Comparison of ENCODE assay signal across 7 cellular contexts in genomic region chr22:26484360-26484706, GRCh38. TPM values are rescaled to one million over a fixed set of nuclear protein-coding genes. Genes with fewer than 3 reads are reported as not detected.
DNase-seq lines count a peak whose midpoint lies in the region; ATAC-seq and TF ChIP-seq lines count a peak whose summit lies in the region.

No MANE protein-coding gene starts in this region.

- H2AFZ ChIP-seq in GM23338 = peak overlapping the region; percentile 94

- H3K27me3 ChIP-seq in GM23338 (ENCODE audit: insufficient read depth) (no peaks in the 10 kb centered on the region), spleen (replicated peaks in 1 of 7) (no peaks in the 10 kb centered on the region)

- 5 to 17% (median 9%) methylated on average over 6 of the region's 6 CpGs for WGBS in spleen, 5 donors

- intact Hi-C loops in spleen (cut with DNase I; ENCODE audit: low total_unique reads) = loop anchor here (10.0 kb wide), 1 partner anchor 180 kb away; no protein-coding TSS in a partner anchor

- TF ChIP-seq CTCF in GM23338 (conservative IDR thresholded peaks at IDR 0.05; ENCODE audit: low read depth in 2 of 2) (no peak), foreskin fibroblast (IDR thresholded peaks at IDR 0.05; ENCODE audit: low read depth, low read length) (no peak), spleen (IDR thresholded peaks at IDR 0.05 in 8 of 11, conservative IDR thresholded peaks at IDR 0.05 in 3 of 11) (no peak)

- peaks cover 27% of the 10 kb centered on the region for H3K36me3 Mint-ChIP-seq in GM23338 (ENCODE audit: low read depth)
- H3K36me3 Mint-ChIP-seq in T-helper 1 cell treated with Interleukin-12 subunit alpha and Interleukin-12 subunit beta and Interleukin-4 antibody, amounts not matched to agents 30 μg/mL and 1 μg/mL, for 36 hours (ENCODE audit: low read depth) = peaks cover 16% of the 10 kb centered on the region

- H3K4me3 ChIP-seq in GM23338 (peak overlapping the region; percentile 99), foreskin fibroblast (ENCODE audit: low read depth in 1 of 2, low read length in 2 of 2) (peak overlapping the region; percentile 86 to 96), spleen (peak overlapping the region; percentile 75 to 93 (median 83))

- no peak for ATAC-seq in GM23338
- ATAC-seq in esophagus mucosa = no peak

- H3K79me2 ChIP-seq in GM23338 (replicated peaks; ENCODE audit: insufficient read depth) = peaks cover 67% of the 10 kb centered on the region

- peak overlapping the region; percentile 97 for H3K4me2 ChIP-seq in GM23338

- TF ChIP-seq POLR2A in spleen (IDR thresholded peaks at IDR 0.05) = no peak

- H3K4me3 Mint-ChIP-seq in GM23338 = peak overlapping the region; percentile 98
- peak overlapping the region; percentile 96 for H3K4me3 Mint-ChIP-seq in T-helper 1 cell treated with Interleukin-12 subunit alpha and Interleukin-12 subunit beta and Interleukin-4 antibody, amounts not matched to agents 30 μg/mL and 1 μg/mL, for 36 hours

- H3K9me2 ChIP-seq in GM23338 (ENCODE audit: insufficient read depth) = no peaks in the 10 kb centered on the region

- H3K36me3 ChIP-seq in GM23338 (ENCODE audit: insufficient read depth) (peaks cover 21% of the 10 kb centered on the region), spleen (peaks cover 0 to 44% (median 28%) of the 10 kb centered on the region in 6 donors)

- H3K9me3 ChIP-seq in spleen = no peaks in the 10 kb centered on the region

- DNase-seq in GM23338 (ENCODE audit: low spot score) = peak; percentile 21
- DNase-seq in foreskin fibroblast = peak in 1 of 2 donors; percentile 48
- no peak for DNase-seq in spleen
- no peak for DNase-seq in NCI-H187 (lab: John Stamatoyannopoulos, UW)
- no peak for DNase-seq in NOMO-1 treated with dmso at 0.1 percent for 144 hours (lab: John Stamatoyannopoulos, UW; ENCODE audit: unreplicated experiment)

- H3K9me3 Mint-ChIP-seq in GM23338 = 0 out of 3 replicates have a peak, but pooled peaks cover 2% of the 10 kb centered on the region
- no peaks in the 10 kb centered on the region for H3K9me3 Mint-ChIP-seq in T-helper 1 cell treated with Interleukin-12 subunit alpha and Interleukin-12 subunit beta and Interleukin-4 antibody, amounts not matched to agents 30 μg/mL and 1 μg/mL, for 36 hours

- peak overlapping the region; percentile 99 for H3K27ac ChIP-seq in GM23338 (ENCODE audit: low read depth)
- H3K27ac ChIP-seq in spleen = peak overlapping the region; percentile 93 to 98 (median 96)

- H3K4me1 ChIP-seq in GM23338 (ENCODE audit: insufficient read depth) (peaks cover 27% of the 10 kb centered on the region), spleen (peaks cover 48 to 69% (median 66%) of the 10 kb centered on the region in 6 donors)

- peaks cover 41% of the 10 kb centered on the region for H3K4me1 Mint-ChIP-seq in GM23338
- H3K4me1 Mint-ChIP-seq in T-helper 1 cell treated with Interleukin-12 subunit alpha and Interleukin-12 subunit beta and Interleukin-4 antibody, amounts not matched to agents 30 μg/mL and 1 μg/mL, for 36 hours (ENCODE audit: low read depth) = peaks cover 53% of the 10 kb centered on the region

- peak overlapping the region; percentile 90 for H3K27ac Mint-ChIP-seq in GM23338
- H3K27ac Mint-ChIP-seq in T-helper 1 cell treated with Interleukin-12 subunit alpha and Interleukin-12 subunit beta and Interleukin-4 antibody, amounts not matched to agents 30 μg/mL and 1 μg/mL, for 36 hours = peak overlapping the region; percentile 87

- H4K20me1 ChIP-seq in GM23338 (replicated peaks; ENCODE audit: insufficient read depth) = peaks cover 9% of the 10 kb centered on the region; the same call in 1 of the 2 replicates

- H3F3A ChIP-seq in GM23338 (replicated peaks; ENCODE audit: low read depth) = peaks cover 25% of the 10 kb centered on the region

- H3K27me3 Mint-ChIP-seq in GM23338 (ENCODE audit: insufficient read depth, low read depth, poor library complexity) = peaks cover 2% of the 10 kb centered on the region
- H3K27me3 Mint-ChIP-seq in T-helper 1 cell treated with Interleukin-12 subunit alpha and Interleukin-12 subunit beta and Interleukin-4 antibody, amounts not matched to agents 30 μg/mL and 1 μg/mL, for 36 hours (ENCODE audit: low read depth) = no peaks in the 10 kb centered on the region

TF ChIP-seq in GM23338, 12 proteins besides CTCF, POLR2A, EP300 and RAD21:
- TF ChIP-seq ZNF331 (CRISPR knock-in tag; IDR thresholded peaks at IDR 0.05; ENCODE audit: low read depth) (no peak), NANOG (IDR thresholded peaks at IDR 0.05; ENCODE audit: borderline replicate concordance) (no peak), ZNF114 (CRISPR knock-in tag; IDR thresholded peaks at IDR 0.05) (no peak), POLR2AphosphoS5 (IDR thresholded peaks at IDR 0.05; ENCODE audit: low read depth) (no peak)

RNA-seq across cellular contexts. Expression of gene SRRD, which starts 0.7 kb away (rescaled TPM):
- 17.8 and 34.4 TPM in 2 replicates for total RNA-seq in GM23338 (2014; rRNA removed; shearing (Covaris generic))
- polyA plus RNA-seq in GM23338 (2016; fragmentation: Nextera tagmentation; extraction: Ambion mirVana) (17.8 and 23.2 TPM in 2 replicates), spleen (10 to 100 TPM in 2 of 3 donors, 1 to 10 TPM in 1; 9.9 to 13.9 (median 12.6) TPM)
- total RNA-seq in spleen (10 to 100 TPM; 16.4 to 21.1 (median 19.2) TPM), esophagus mucosa (21.0 TPM)

RNA-seq across cellular contexts. Expression of gene HPS4, which starts 0.8 kb away (rescaled TPM):
- total RNA-seq in GM23338 (2014; rRNA removed; shearing (Covaris generic)) = 36.9 and 49.4 TPM in 2 replicates
- 17.8 and 20.3 TPM in 2 replicates for polyA plus RNA-seq in GM23338 (2016; fragmentation: Nextera tagmentation; extraction: Ambion mirVana)
- 10 to 100 TPM; 34.0 to 56.6 (median 41.8) TPM for total RNA-seq in spleen
- polyA plus RNA-seq in spleen = 10 to 100 TPM; 15.2 to 23.9 (median 18.8) TPM
- 26.2 TPM for total RNA-seq in esophagus mucosa

RNA-seq across cellular contexts. Expression of gene TFIP11, which starts 27.9 kb away (rescaled TPM):
- 25.6 and 26.2 TPM in 2 replicates for total RNA-seq in GM23338 (2014; rRNA removed; shearing (Covaris generic))
- polyA plus RNA-seq in GM23338 (2016; fragmentation: Nextera tagmentation; extraction: Ambion mirVana) = 17.1 and 20.4 TPM in 2 replicates
- 10 to 100 TPM; 30.5 to 46.3 (median 42.2) TPM for total RNA-seq in spleen
- polyA plus RNA-seq in spleen = 10 to 100 TPM; 21.5 to 32.1 (median 27.3) TPM
- 23.2 TPM for total RNA-seq in esophagus mucosa

RNA-seq across cellular contexts. Expression of gene ASPHD2, which starts 55.3 kb away (rescaled TPM):
- total RNA-seq in GM23338 (2014; rRNA removed; shearing (Covaris generic)) = 9.3 and 10.0 TPM in 2 replicates
- polyA plus RNA-seq in GM23338 (2016; fragmentation: Nextera tagmentation; extraction: Ambion mirVana) (6.0 and 8.3 TPM in 2 replicates), spleen (1 to 10 TPM; 2.1 to 4.1 (median 2.3) TPM)
- total RNA-seq in spleen (1 to 10 TPM; 4.5 to 8.0 (median 5.9) TPM), esophagus mucosa (2.1 TPM)
